ENCODE assay signal across 19 cellular contexts in the genomic region with DNA sequence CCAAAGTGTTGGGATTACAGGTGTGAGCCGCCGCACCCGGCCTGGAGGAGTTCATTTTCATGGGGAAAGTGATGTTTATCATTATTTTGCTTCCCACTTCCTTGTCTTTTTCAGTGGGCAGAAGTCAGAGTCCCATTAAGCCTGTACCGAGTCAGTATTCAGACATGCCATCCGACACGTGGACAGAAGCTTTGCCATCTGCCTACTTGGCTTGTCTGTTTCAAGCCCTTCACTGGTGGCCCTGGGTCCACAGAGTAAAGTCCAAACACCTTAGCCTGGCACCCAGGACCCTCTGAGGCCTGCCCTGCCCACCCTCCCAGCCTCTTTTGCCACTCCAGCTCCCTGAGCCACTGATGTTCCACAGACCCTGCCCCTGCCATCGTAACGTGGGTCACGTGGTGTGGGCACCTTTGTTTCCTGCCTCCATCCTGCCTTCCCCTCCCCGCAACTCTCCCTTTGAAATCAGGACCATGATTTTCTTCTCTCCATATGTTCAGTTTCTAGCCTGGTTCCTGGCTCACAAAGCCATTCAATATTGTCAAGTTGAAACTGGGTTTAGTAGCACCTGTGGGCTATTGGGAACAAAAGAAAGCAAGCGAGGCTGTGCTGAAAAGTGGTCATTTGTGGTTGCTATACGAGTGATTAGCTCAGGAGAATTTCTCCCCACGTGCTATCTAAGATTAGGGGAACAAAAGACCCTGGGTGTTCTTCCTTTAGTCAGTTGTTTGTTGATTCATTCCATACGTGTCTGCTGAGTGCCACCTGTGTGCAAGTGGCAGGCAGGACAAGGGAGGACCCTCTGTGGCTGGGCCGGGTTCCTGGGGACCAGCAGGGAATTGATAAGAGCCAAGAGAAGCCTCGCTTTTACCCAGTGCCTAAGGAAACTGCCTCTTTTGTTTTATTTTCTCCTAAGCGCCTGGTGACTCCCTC. TPM values are rescaled to one million over a fixed set of nuclear protein-coding genes. Genes with fewer than 3 reads are reported as not detected.
DNase-seq lines count a peak whose midpoint lies in the region; ATAC-seq and TF ChIP-seq lines count a peak whose summit lies in the region.
"Had no signal": no experiment of that assay in that cellular context is flagged by ENCODE, and none has a peak within 500 bp of the region (broad histone marks: within the 10 kb centered on the region; RNA-seq: fewer than 3 reads in every experiment).

No MANE protein-coding gene starts in this region.

- no peak overlapping the region for H3K27ac Mint-ChIP-seq in natural killer cell treated with Interleukin-12 subunit alpha and Interleukin-12 subunit beta and Interleukin-15 and Interleukin-18, amount 100 ng/mL, for 72 hours
- H3K27ac Mint-ChIP-seq in natural killer cell: no peak overlapping the region
- peak overlapping the region; percentile 60 for H3K27ac Mint-ChIP-seq in endodermal cell
- H3K27ac Mint-ChIP-seq in mesothelial cell of epicardium: no peak overlapping the region
- H3K27ac Mint-ChIP-seq: activated CD4-positive, alpha-beta memory T cell treated with anti-CD3 and anti-CD28 coated beads, Interleukin-2, amount 10 ng/mL, durations not matched to agents 7 days and 5 days; activated T-cell treated with anti-CD3 and anti-CD28 coated beads, Interleukin-2, amount 50 U/mL, for 72 hours; WTC11 had no signal

- ATAC-seq in natural killer cell treated with Interleukin-12 subunit alpha and Interleukin-12 subunit beta and Interleukin-15 and Interleukin-18, amount 100 ng/mL, for 72 hours: no peak
- no peak for ATAC-seq in natural killer cell
- ATAC-seq: activated T-cell treated with anti-CD3 and anti-CD28 coated beads, Interleukin-2, amount 50 U/mL, for 72 hours; HepG2; WTC11 had no signal

- H3K9me3 Mint-ChIP-seq in natural killer cell treated with Interleukin-12 subunit alpha and Interleukin-12 subunit beta and Interleukin-15 and Interleukin-18, amount 100 ng/mL, for 72 hours: no peaks in the 10 kb centered on the region
- H3K9me3 Mint-ChIP-seq in natural killer cell: no peaks in the 10 kb centered on the region
- H3K9me3 Mint-ChIP-seq in endodermal cell: no peaks in the 10 kb centered on the region
- no peaks in the 10 kb centered on the region for H3K9me3 Mint-ChIP-seq in mesothelial cell of epicardium
- H3K9me3 Mint-ChIP-seq: activated CD4-positive, alpha-beta memory T cell treated with anti-CD3 and anti-CD28 coated beads, Interleukin-2, amount 10 ng/mL, durations not matched to agents 7 days and 5 days; activated T-cell treated with anti-CD3 and anti-CD28 coated beads, Interleukin-2, amount 50 U/mL, for 72 hours; central memory CD8-positive, alpha-beta T cell; WTC11 had no signal

- H3K27ac ChIP-seq in endodermal cell (ENCODE audit: low read depth, low read length) (no peak overlapping the region), vagina (peak overlapping the region; percentile 20)
- H3K27ac ChIP-seq: hepatocyte had no signal

- no peaks in the 10 kb centered on the region for H3K36me3 ChIP-seq in endodermal cell (ENCODE audit: control insufficient read depth, insufficient read depth, low read length)
- no peaks in the 10 kb centered on the region for H3K36me3 ChIP-seq in vagina
- H3K36me3 ChIP-seq: right lobe of liver had no signal

- H3K9me3 ChIP-seq in endodermal cell (ENCODE audit: control insufficient read depth, low read length) (no peaks in the 10 kb centered on the region), vagina (no peaks in the 10 kb centered on the region)
- H3K9me3 ChIP-seq: right lobe of liver had no signal

- H3K9ac ChIP-seq in endodermal cell (ENCODE audit: extremely low read depth, low read length, poor library complexity, severe bottlenecking): peak overlapping the region; percentile 4

- TF ChIP-seq POLR2A in vagina (IDR thresholded peaks at IDR 0.05): no peak

- intact Hi-C loops in natural killer cell (cut with micrococcal nuclease): no loop called here
- intact Hi-C loops in vagina (cut with DNase I): no loop called here

- no peaks in the 10 kb centered on the region for H3K27me3 ChIP-seq in endodermal cell (ENCODE audit: control insufficient read depth, insufficient read depth, low read length, poor library complexity, severe bottlenecking)
- H3K27me3 ChIP-seq in vagina: no peaks in the 10 kb centered on the region
- H3K27me3 ChIP-seq: hepatocyte, right lobe of liver had no signal

- H3K36me3 Mint-ChIP-seq in natural killer cell treated with Interleukin-12 subunit alpha and Interleukin-12 subunit beta and Interleukin-15 and Interleukin-18, amount 100 ng/mL, for 72 hours: no peaks in the 10 kb centered on the region
- H3K36me3 Mint-ChIP-seq in natural killer cell: no peaks in the 10 kb centered on the region
- no peaks in the 10 kb centered on the region for H3K36me3 Mint-ChIP-seq in endodermal cell (ENCODE audit: low read depth)
- no peaks in the 10 kb centered on the region for H3K36me3 Mint-ChIP-seq in mesothelial cell of epicardium
- H3K36me3 Mint-ChIP-seq: WTC11 had no signal

- peaks cover 0 to 2% of the 10 kb centered on the region in 2 donors for H3K4me1 Mint-ChIP-seq in natural killer cell treated with Interleukin-12 subunit alpha and Interleukin-12 subunit beta and Interleukin-15 and Interleukin-18, amount 100 ng/mL, for 72 hours (ENCODE audit: low read depth in 2 of 2)
- peaks cover 0 to 10% of the 10 kb centered on the region in 2 donors for H3K4me1 Mint-ChIP-seq in natural killer cell
- peaks cover 20% of the 10 kb centered on the region for H3K4me1 Mint-ChIP-seq in endodermal cell
- peaks cover 12% of the 10 kb centered on the region for H3K4me1 Mint-ChIP-seq in mesothelial cell of epicardium

- WGBS in endodermal cell (ENCODE audit: insufficient coverage in 1 of 2, insufficient read length in 1 of 2), 2 experiments: 80 to 82% methylated on average over 13 to 17 of the region's 17 CpGs

- no peak overlapping the region for H3K4me3 Mint-ChIP-seq in natural killer cell treated with Interleukin-12 subunit alpha and Interleukin-12 subunit beta and Interleukin-15 and Interleukin-18, amount 100 ng/mL, for 72 hours
- H3K4me3 Mint-ChIP-seq in natural killer cell (no peak overlapping the region), endodermal cell (no peak overlapping the region), mesothelial cell of epicardium (no peak overlapping the region)
- H3K4me3 Mint-ChIP-seq: activated CD4-positive, alpha-beta memory T cell treated with anti-CD3 and anti-CD28 coated beads, Interleukin-2, amount 10 ng/mL, durations not matched to agents 7 days and 5 days; activated T-cell treated with anti-CD3 and anti-CD28 coated beads, Interleukin-2, amount 50 U/mL, for 72 hours; central memory CD8-positive, alpha-beta T cell; WTC11 had no signal

- H3K4me1 ChIP-seq in endodermal cell (ENCODE audit: control insufficient read depth, insufficient read depth, low read length) (peaks cover 20% of the 10 kb centered on the region), vagina (peaks cover 50% of the 10 kb centered on the region)

- TF ChIP-seq CTCF in natural killer cell (IDR thresholded peaks at IDR 0.05) (no peak), endodermal cell (conservative IDR thresholded peaks at IDR 0.05) (no peak), vagina (IDR thresholded peaks at IDR 0.05) (no peak), mesothelial cell of epicardium (IDR thresholded peaks at IDR 0.05; ENCODE audit: unreplicated experiment) (no peak)

- no peak overlapping the region for H3K4me3 ChIP-seq in endodermal cell (ENCODE audit: low read length)
- H3K4me3 ChIP-seq in vagina: no peak overlapping the region
- H3K4me3 ChIP-seq: hepatocyte, right lobe of liver had no signal

- peaks cover under 1 to 3% of the 10 kb centered on the region in 2 donors for H3K27me3 Mint-ChIP-seq in natural killer cell treated with Interleukin-12 subunit alpha and Interleukin-12 subunit beta and Interleukin-15 and Interleukin-18, amount 100 ng/mL, for 72 hours
- H3K27me3 Mint-ChIP-seq in natural killer cell (ENCODE audit: low read depth in 2 of 2) (peaks cover 0 to 6% of the 10 kb centered on the region in 2 donors), endodermal cell (ENCODE audit: insufficient read depth) (peaks cover 6% of the 10 kb centered on the region), mesothelial cell of epicardium (ENCODE audit: low read depth) (peaks cover 1% of the 10 kb centered on the region)
- H3K27me3 Mint-ChIP-seq: central memory CD8-positive, alpha-beta T cell had no signal

- DNase-seq in natural killer cell treated with Interleukin-12 subunit alpha and Interleukin-12 subunit beta and Interleukin-15 and Interleukin-18, amount 100 ng/mL, for 72 hours (ENCODE audit: low spot score): peak; percentile 57
- DNase-seq in natural killer cell (no peak), NCI-H2107 (lab: John Stamatoyannopoulos, UW) (peak; percentile 69), endodermal cell (no peak), vagina (ENCODE audit: extremely low spot score in 2 of 2) (no peak), mesothelial cell of epicardium (ENCODE audit: low spot score in 2 of 2, unreplicated experiment in 2 of 2) (no peak), hypothalamus (lab: John Stamatoyannopoulos, UW) (no peak)
- DNase-seq in activated T-cell treated with anti-CD3 and anti-CD28 coated beads, Interleukin-2, amount 50 U/mL, for 1 hour: no peak
- DNase-seq: activated CD4-positive, alpha-beta memory T cell treated with anti-CD3 and anti-CD28 coated beads, Interleukin-2, amount 10 ng/mL, durations not matched to agents 7 days and 5 days; activated T-cell treated with anti-CD3 and anti-CD28 coated beads, Interleukin-2, amount 50 U/mL, for 72 hours; AML-193; NCI-H2227 treated with DMSO at 0.1 percent for 48 hours; NK-92 treated with Interleukin-12 subunit alpha and Interleukin-12 subunit beta, amount 100 ng/mL, for 24 hours; nucleus accumbens had no signal

RNA-seq across cellular contexts. Expression of a gene that starts 5.1 kb away (rescaled TPM):
- total RNA-seq in natural killer cell treated with Interleukin-12 subunit alpha and Interleukin-12 subunit beta and Interleukin-15 and Interleukin-18, amount 100 ng/mL, for 72 hours: 100 to 1,000 TPM in 1 of 2 donors, 10 to 100 TPM in 1; 91.5 to 206 TPM
- 10 to 100 TPM; 38.7 to 85.4 (median 43.8) TPM for total RNA-seq in natural killer cell
- total RNA-seq in endodermal cell: 100 to 1,000 TPM; 108 to 152 TPM
- polyA plus RNA-seq in endodermal cell (2013, experiment 1 of 2): 336 TPM
- polyA plus RNA-seq in endodermal cell (2013, experiment 2 of 2): 282 TPM
- 34.9 TPM for total RNA-seq in vagina
- total RNA-seq in mesothelial cell of epicardium: 138 to 148 TPM (median 148 TPM) in 3 replicates

Comparison
In these comparisons a context has a peak if more than half of its experiments do, and no peak if none do; other contexts are left out.
1. DNase-seq: peak in natural killer cell treated with Interleukin-12 subunit alpha and Interleukin-12 subunit beta and Interleukin-15 and Interleukin-18, amount 100 ng/mL, for 72 hours (single experiment) and NCI-H2107 (single experiment); none in natural killer cell (single experiment), endodermal cell (single experiment), vagina (0 of 2), activated T-cell treated with anti-CD3 and anti-CD28 coated beads, Interleukin-2, amount 50 U/mL, for 1 hour (single experiment), mesothelial cell of epicardium (0 of 2) and hypothalamus (0 of 51).